Comparison of ENCODE assay signal across 6 cellular contexts in the genomic region with DNA sequence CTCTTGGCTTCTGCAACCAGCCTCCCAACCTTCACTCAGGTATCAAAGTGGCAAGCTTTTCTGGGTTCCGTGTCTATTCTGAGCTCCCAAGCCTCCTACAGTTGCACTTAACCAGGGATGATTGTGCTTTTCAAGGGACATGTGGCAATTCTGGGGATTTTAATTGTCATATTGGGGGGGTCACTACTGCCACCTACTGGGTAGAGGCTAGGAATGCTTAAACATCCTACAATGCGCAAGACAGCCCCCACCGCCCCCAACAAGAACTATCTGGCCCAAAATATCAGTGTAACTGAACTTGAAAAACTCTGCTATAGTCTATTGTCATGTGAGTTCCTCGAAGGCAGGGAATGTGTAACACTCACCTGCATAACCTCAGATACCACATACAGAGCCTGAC.
DNase-seq lines count a peak whose midpoint lies in the region; ATAC-seq, FAIRE-seq and TF ChIP-seq lines count a peak whose summit lies in the region.
"Not testable (repeated sequence)": the region's sequence is repeated elsewhere in the genome, so short reads cannot be mapped to it uniquely, and the experiment has no call there.

No MANE protein-coding gene starts in this region.

- not testable (repeated sequence) for TF ChIP-seq RAD21 in HCT116 (IDR thresholded peaks at IDR 0.05; ENCODE audit: low read depth); HepG2 (CRISPR knock-in tag; IDR thresholded peaks at IDR 0.05)

- H3K9me2 ChIP-seq in HCT116 (ENCODE audit: insufficient read depth) = not testable (repeated sequence)

- not testable (repeated sequence) for TF ChIP-seq EP300 in HepG2 (IDR thresholded peaks at IDR 0.05; ENCODE audit: low read depth in 2 of 2, low read length in 2 of 2); HepG2 (CRISPR knock-in tag; IDR thresholded peaks at IDR 0.05; ENCODE audit: borderline replicate concordance)

- peak; percentile 59 for FAIRE-seq in GM18507 (lab: Jason Lieb, UNC)
- peak; percentile 73 for FAIRE-seq in endothelial cell of umbilical vein (lab: Jason Lieb, UNC)
- FAIRE-seq in HepG2 (lab: Jason Lieb, UNC) = peak; percentile 56

- not testable (repeated sequence) for H3K9me1 ChIP-seq in endothelial cell of umbilical vein (replicated peaks; ENCODE audit: control insufficient read depth, extremely low read depth, insufficient read depth, low read length)

- 23% methylated on average over 1 of the region's 4 CpGs for WGBS in HepG2 (ENCODE audit: low lambda C conversion rate)

- H3K27me3 Mint-ChIP-seq in activated CD4-positive, alpha-beta T cell treated with anti-CD3 and anti-CD28 coated beads for 36 hours = not testable (repeated sequence)

- H3K79me2 ChIP-seq in HCT116 (ENCODE audit: insufficient read depth, low read length); endothelial cell of umbilical vein (ENCODE audit: control insufficient read depth, insufficient read depth, low read length); HepG2 (ENCODE audit: insufficient read depth, low read length): not testable (repeated sequence)

- not testable (repeated sequence) for H3K27ac ChIP-seq in HCT116 (ENCODE audit: low read depth, low read length); endothelial cell of umbilical vein (ENCODE audit: insufficient read depth, low read depth, low read length); HepG2 (ENCODE audit: extremely low read length, insufficient read depth, low read length)

- RAD21 ChIA-PET in HCT116 (lab: Charles Lee; ENCODE audit: low non-redundant PET in 1 of 2, low total read pairs in 2 of 2, uncharacterized antibody in 2 of 2, unreplicated experiment in 2 of 2) = not testable (repeated sequence)

- H3K27ac Mint-ChIP-seq in activated CD4-positive, alpha-beta T cell treated with anti-CD3 and anti-CD28 coated beads for 36 hours; activated naive CD4-positive, alpha-beta T cell treated with anti-CD3 and anti-CD28 coated beads, Interleukin-2, amount 50 U/mL, for 72 hours: not testable (repeated sequence)

- dilution Hi-C loops in endothelial cell of umbilical vein (cut with MboI; ENCODE audit: extremely low pct_ligation_motif_present, low sequenced_read_pairs) = not testable (repeated sequence)

- not testable (repeated sequence) for H3K4me3 Mint-ChIP-seq in activated CD4-positive, alpha-beta T cell treated with anti-CD3 and anti-CD28 coated beads for 36 hours

- not testable (repeated sequence) for TF ChIP-seq CTCF in HCT116 (IDR thresholded peaks at IDR 0.05 in 2 of 3, conservative IDR thresholded peaks at IDR 0.05 in 1 of 3; ENCODE audit: borderline replicate concordance in 1 of 3, insufficient read depth in 1 of 3, low read depth in 2 of 3, low read length in 2 of 3); endothelial cell of umbilical vein (IDR thresholded peaks at IDR 0.05; ENCODE audit: extremely low read depth in 1 of 2, insufficient read depth in 1 of 2, low read depth in 1 of 2, low read length in 2 of 2); HepG2 (CRISPR knock-in tag; IDR thresholded peaks at IDR 0.05)

- not testable (repeated sequence) for BruUV-seq in HCT116 (replicated peaks; lab: Mats Ljungman, UMichigan); endothelial cell of umbilical vein (replicated peaks; lab: Mats Ljungman, UMichigan); HepG2 (replicated peaks; lab: Mats Ljungman, UMichigan)

- POLR2A ChIA-PET in HCT116 (lab: Charles Lee); activated CD4-positive, alpha-beta T cell treated with anti-CD3 and anti-CD28 coated beads for 36 hours (lab: Charles Lee); endothelial cell of umbilical vein (lab: Charles Lee); HepG2 (lab: Yijun Ruan, JAX): not testable (repeated sequence)

- CTCF ChIA-PET in HCT116 (lab: Charles Lee); activated CD4-positive, alpha-beta T cell treated with anti-CD3 and anti-CD28 coated beads for 36 hours (lab: Charles Lee); endothelial cell of umbilical vein (lab: Charles Lee); HepG2 (lab: Yijun Ruan, JAX; ENCODE audit: low intra/inter-chr PET ratio, low total read pairs): not testable (repeated sequence)

- TF ChIP-seq POLR2A in HCT116 (IDR thresholded peaks at IDR 0.05; ENCODE audit: borderline replicate concordance, extremely low read depth, insufficient read depth, insufficient read length); endothelial cell of umbilical vein (IDR thresholded peaks at IDR 0.05; ENCODE audit: low read depth, low read length); HepG2 (IDR thresholded peaks at IDR 0.05; ENCODE audit: insufficient read depth in 1 of 2, low read depth in 2 of 2, low read length in 2 of 2): not testable (repeated sequence)

- in situ Hi-C loops in HepG2 (cut with HindIII; ENCODE audit: extremely low pct_ligation_motif_present, low pct_unique_long_range_greater_than_20kb) = not testable (repeated sequence)

- not testable (repeated sequence) for H2AFZ ChIP-seq in HCT116 (ENCODE audit: low read depth, low read length, poor library complexity, severe bottlenecking); endothelial cell of umbilical vein (ENCODE audit: low read depth, low read length); HepG2 (ENCODE audit: low read length)

- not testable (repeated sequence) for H3K4me1 ChIP-seq in HCT116 (ENCODE audit: control insufficient read depth in 1 of 2, insufficient read depth in 2 of 2, low read length in 2 of 2); endothelial cell of umbilical vein (ENCODE audit: control insufficient read depth, extremely low read depth, insufficient read depth, low read length); HepG2 (ENCODE audit: insufficient read depth, low read length)

- intact Hi-C loops in HCT116 (cut with micrococcal nuclease); activated CD4-positive, alpha-beta T cell treated with anti-CD3 and anti-CD28 coated beads for 36 hours (cut with DNase I, micrococcal nuclease); endothelial cell of umbilical vein (cut with micrococcal nuclease); HepG2 (cut with micrococcal nuclease; ENCODE audit: unreplicated experiment): not testable (repeated sequence)

- H3K9me3 Mint-ChIP-seq in activated CD4-positive, alpha-beta T cell treated with anti-CD3 and anti-CD28 coated beads for 36 hours (ENCODE audit: low read depth); activated naive CD4-positive, alpha-beta T cell treated with anti-CD3 and anti-CD28 coated beads, Interleukin-2, amount 50 U/mL, for 72 hours: not testable (repeated sequence)

- ATAC-seq in HCT116 = peak; percentile 79
- ATAC-seq in activated CD4-positive, alpha-beta T cell treated with anti-CD3 and anti-CD28 coated beads for 36 hours = peak; percentile 23
- peak; percentile 20 to 22 for ATAC-seq in activated naive CD4-positive, alpha-beta T cell treated with anti-CD3 and anti-CD28 coated beads, Interleukin-2, amount 50 U/mL, for 72 hours
- peak; percentile 60 for ATAC-seq in HepG2

- DNase-seq in GM18507 (ENCODE audit: extremely low spot score, insufficient read length, low read depth); HCT116 (ENCODE audit: low read depth, low spot score); activated CD4-positive, alpha-beta T cell treated with anti-CD3 and anti-CD28 coated beads for 36 hours; activated naive CD4-positive, alpha-beta T cell treated with anti-CD3 and anti-CD28 coated beads, Interleukin-2, amount 50 U/mL, for 72 hours (ENCODE audit: low spot score in 2 of 2); endothelial cell of umbilical vein (ENCODE audit: low read depth, low spot score); HepG2 (ENCODE audit: low spot score): not testable (repeated sequence)

- H3K9ac ChIP-seq in HCT116 (ENCODE audit: low read length); endothelial cell of umbilical vein (replicated peaks; ENCODE audit: extremely low read depth, insufficient read depth, low read length); HepG2 (ENCODE audit: insufficient read depth, low read depth, low read length): not testable (repeated sequence)

- not testable (repeated sequence) for H3K27me3 ChIP-seq in HCT116 (ENCODE audit: insufficient read depth, low read length); endothelial cell of umbilical vein (ENCODE audit: control insufficient read depth in 2 of 2, insufficient read depth in 2 of 2, low read length in 2 of 2); HepG2 (ENCODE audit: control insufficient read depth in 1 of 2, insufficient read depth in 2 of 2, low read length in 2 of 2)

- not testable (repeated sequence) for H4K20me1 ChIP-seq in HCT116 (ENCODE audit: insufficient read depth); endothelial cell of umbilical vein (replicated peaks; ENCODE audit: control insufficient read depth, extremely low read depth, insufficient read depth, low read length); HepG2 (ENCODE audit: insufficient read depth, low read length)

- H3K9me3 ChIP-seq in HCT116 (ENCODE audit: control insufficient read depth in 1 of 2, insufficient read depth in 1 of 2, low read depth in 1 of 2, low read length in 2 of 2); endothelial cell of umbilical vein (replicated peaks; ENCODE audit: control insufficient read depth, insufficient read depth, low read length); HepG2 (ENCODE audit: low read length): not testable (repeated sequence)

- H3K4me3 ChIP-seq in HCT116 (replicated peaks in 1 of 2; ENCODE audit: low read depth in 1 of 2, low read length in 2 of 2); endothelial cell of umbilical vein (replicated peaks in 1 of 3; ENCODE audit: insufficient read depth in 1 of 3, low read depth in 1 of 3, low read length in 3 of 3); HepG2 (replicated peaks in 1 of 3; ENCODE audit: insufficient read depth in 1 of 3, low read depth in 2 of 3, low read length in 3 of 3): not testable (repeated sequence)

- not testable (repeated sequence) for H3K4me2 ChIP-seq in HCT116 (ENCODE audit: low read length); endothelial cell of umbilical vein (ENCODE audit: insufficient read depth, low read length); HepG2 (ENCODE audit: low read depth, low read length)

- H3K36me3 ChIP-seq in HCT116 (ENCODE audit: control insufficient read depth in 1 of 2, insufficient read depth in 2 of 2, low read length in 2 of 2); endothelial cell of umbilical vein (ENCODE audit: control insufficient read depth in 2 of 2, extremely low read depth in 1 of 2, insufficient read depth in 2 of 2, low read length in 2 of 2); HepG2 (replicated peaks in 1 of 2; ENCODE audit: control insufficient read depth in 1 of 2, insufficient read depth in 2 of 2, low read length in 2 of 2): not testable (repeated sequence)

- not testable (repeated sequence) for H3K36me3 Mint-ChIP-seq in activated CD4-positive, alpha-beta T cell treated with anti-CD3 and anti-CD28 coated beads for 36 hours (ENCODE audit: low read depth); activated naive CD4-positive, alpha-beta T cell treated with anti-CD3 and anti-CD28 coated beads, Interleukin-2, amount 50 U/mL, for 72 hours

- H3K4me1 Mint-ChIP-seq in activated CD4-positive, alpha-beta T cell treated with anti-CD3 and anti-CD28 coated beads for 36 hours = not testable (repeated sequence)

Comparison
In these comparisons a context has a peak if more than half of its experiments do, and no peak if none do; other contexts are left out.
1. ATAC-seq: peak in every context shown above with its lines; median percentile 79 in HCT116; 60 in HepG2; 23 in activated CD4-positive, alpha-beta T cell treated with anti-CD3 and anti-CD28 coated beads for 36 hours; 21 in activated naive CD4-positive, alpha-beta T cell treated with anti-CD3 and anti-CD28 coated beads, Interleukin-2, amount 50 U/mL, for 72 hours.